ENCODE assay signal across 37 cellular contexts in the genomic region with DNA sequence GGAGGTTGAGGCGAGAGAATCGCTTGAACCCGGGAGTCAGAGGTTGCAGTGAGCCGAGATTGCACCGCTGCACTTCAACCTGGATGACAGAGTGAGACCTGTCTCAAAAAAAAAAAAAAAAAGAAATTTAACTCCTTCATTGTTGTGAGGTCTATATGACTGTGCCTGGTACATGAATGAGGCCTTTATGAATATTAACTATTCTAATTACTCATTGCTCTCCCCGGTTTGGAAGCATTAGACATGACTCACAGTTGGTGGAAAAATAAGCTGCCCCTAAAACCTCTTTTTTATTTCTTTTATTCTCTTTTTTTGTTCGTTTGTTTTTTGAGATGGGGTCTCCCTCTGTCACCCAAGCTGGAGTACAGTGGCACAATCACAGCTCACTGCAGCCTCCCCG. TPM values are rescaled to one million over a fixed set of nuclear protein-coding genes. Genes with fewer than 3 reads are reported as not detected.
"Had no signal": no experiment of that assay in that cellular context is flagged by ENCODE, and none has a peak within 500 bp of the region (broad histone marks: within the 10 kb centered on the region; RNA-seq: fewer than 3 reads in every experiment).

No MANE protein-coding gene starts in this region.

- H3K4me3 ChIP-seq: ascending aorta, PC-9 had no signal

- H3K36me3 Mint-ChIP-seq: activated CD4-positive, alpha-beta memory T cell treated with anti-CD3 and anti-CD28 coated beads for 36 hours; activated naive CD4-positive, alpha-beta T cell treated with anti-CD3 and anti-CD28 coated beads, Interleukin-2, amount 10 ng/mL, durations not matched to agents 7 days and 5 days; activated naive CD8-positive, alpha-beta T cell treated with anti-CD3 and anti-CD28 coated beads, Interleukin-2, amount 10 ng/mL, durations not matched to agents 7 days and 5 days had no signal

- H3K27ac ChIP-seq: ascending aorta, KMS-11, PC-9, RWPE1, VCaP had no signal

- H3K4me1 Mint-ChIP-seq: activated B cell treated with CpG ODN at 0.5 μM for 24 hours had no signal

- DNase-seq: activated B cell treated with CpG ODN at 0.5 μM for 24 hours; activated CD4-positive, alpha-beta memory T cell treated with anti-CD3 and anti-CD28 coated beads for 36 hours; activated CD4-positive, alpha-beta T cell treated with anti-CD3 and anti-CD28 coated beads, Interleukin-2, amount 50 U/mL, for 1 hour; activated CD8-positive, alpha-beta memory T cell treated with anti-CD3 and anti-CD28 coated beads, Interleukin-2, amount 50 U/mL, for 4 hours; activated effector memory CD4-positive, alpha-beta T cell treated with Interleukin-2 at 50 U/mL for 16 hours; activated naive CD4-positive, alpha-beta T cell treated with anti-CD3 and anti-CD28 coated beads, Interleukin-2, amount 10 ng/mL, durations not matched to agents 7 days and 5 days; activated naive CD8-positive, alpha-beta T cell treated with anti-CD3 and anti-CD28 coated beads, Interleukin-2, amount 10 ng/mL, durations not matched to agents 7 days and 5 days; activated T-cell treated with anti-CD3 and anti-CD28 coated beads for 4 hours; activated T-cell treated with anti-CD3 and anti-CD28 coated beads, Interleukin-2, amount 50 U/mL, for 4 hours; amygdala; caudate nucleus; cerebellar nuclear complex; MM.1S; MV-4-11; NCI-H1092 treated with DMSO at 0.1 percent for 48 hours; NCI-H1417; NCI-H146; NCI-H187; NCI-H2029 treated with DMSO at 0.1 percent for 48 hours; NCI-H2107; NCI-H2171; NCI-H510A; NCI-H526; NCI-H748 treated with DMSO at 0.1 percent for 48 hours; NK-92 treated with Interleukin-12 subunit alpha and Interleukin-12 subunit beta, amount 100 ng/mL, for 24 hours; PC-9; SW 1271; T-helper 1 cell; T-helper 2 cell; T-helper 9 cell had no signal

- H3K9me3 Mint-ChIP-seq: activated B cell treated with CpG ODN at 0.5 μM for 24 hours; activated CD4-positive, alpha-beta memory T cell treated with anti-CD3 and anti-CD28 coated beads for 36 hours; activated naive CD4-positive, alpha-beta T cell treated with anti-CD3 and anti-CD28 coated beads, Interleukin-2, amount 10 ng/mL, durations not matched to agents 7 days and 5 days; activated naive CD8-positive, alpha-beta T cell treated with anti-CD3 and anti-CD28 coated beads, Interleukin-2, amount 10 ng/mL, durations not matched to agents 7 days and 5 days; activated T-cell treated with anti-CD3 and anti-CD28 coated beads, Interleukin-2, amount 50 U/mL, for 4 hours; activated T-helper 1 cell treated with anti-CD3 and anti-CD28 coated beads, Interleukin-12 subunit alpha, Interleukin-12 subunit beta, Interleukin-2, Interleukin-4 antibody, amounts not matched to agents 30 ng/mL and 10 ng/mL and 1 ng/mL, durations not matched to agents 14 hours and 24 hours and 36 hours had no signal

- H3K4me3 Mint-ChIP-seq: activated B cell treated with CpG ODN at 0.5 μM for 24 hours; activated CD4-positive, alpha-beta memory T cell treated with anti-CD3 and anti-CD28 coated beads for 36 hours; activated naive CD4-positive, alpha-beta T cell treated with anti-CD3 and anti-CD28 coated beads, Interleukin-2, amount 10 ng/mL, durations not matched to agents 7 days and 5 days; activated naive CD8-positive, alpha-beta T cell treated with anti-CD3 and anti-CD28 coated beads, Interleukin-2, amount 10 ng/mL, durations not matched to agents 7 days and 5 days; activated T-cell treated with anti-CD3 and anti-CD28 coated beads, Interleukin-2, amount 50 U/mL, for 4 hours; activated T-helper 1 cell treated with anti-CD3 and anti-CD28 coated beads, Interleukin-12 subunit alpha, Interleukin-12 subunit beta, Interleukin-2, Interleukin-4 antibody, amounts not matched to agents 30 ng/mL and 10 ng/mL and 1 ng/mL, durations not matched to agents 14 hours and 24 hours and 36 hours had no signal

- ATAC-seq: Right ventricle myocardium inferior had no signal

- H3K27ac Mint-ChIP-seq: activated B cell treated with CpG ODN at 0.5 μM for 24 hours; activated CD4-positive, alpha-beta memory T cell treated with anti-CD3 and anti-CD28 coated beads for 36 hours; activated naive CD8-positive, alpha-beta T cell treated with anti-CD3 and anti-CD28 coated beads, Interleukin-2, amount 10 ng/mL, durations not matched to agents 7 days and 5 days; activated T-helper 1 cell treated with anti-CD3 and anti-CD28 coated beads, Interleukin-12 subunit alpha, Interleukin-12 subunit beta, Interleukin-2, Interleukin-4 antibody, amounts not matched to agents 30 ng/mL and 10 ng/mL and 1 ng/mL, durations not matched to agents 14 hours and 24 hours and 36 hours had no signal

RNA-seq across cellular contexts. Expression of gene NPPB, which starts 3.3 kb away (rescaled TPM):
- total RNA-seq: activated B cell treated with CpG ODN at 0.5 μM for 24 hours; activated CD4-positive, alpha-beta memory T cell treated with anti-CD3 and anti-CD28 coated beads for 36 hours; activated naive CD8-positive, alpha-beta T cell treated with anti-CD3 and anti-CD28 coated beads, Interleukin-2, amount 10 ng/mL, durations not matched to agents 7 days and 5 days; activated T-cell treated with anti-CD3 and anti-CD28 coated beads, Interleukin-2, amount 50 U/mL, for 4 hours; activated T-helper 1 cell treated with anti-CD3 and anti-CD28 coated beads, Interleukin-12 subunit alpha, Interleukin-12 subunit beta, Interleukin-2, Interleukin-4 antibody, amounts not matched to agents 30 ng/mL and 10 ng/mL and 1 ng/mL, durations not matched to agents 14 hours and 24 hours and 36 hours; ascending aorta; LHCN-M2; PC-9 had no signal

RNA-seq across cellular contexts. Expression of gene NPPA, which starts 7.8 kb away (rescaled TPM):
- total RNA-seq: activated B cell treated with CpG ODN at 0.5 μM for 24 hours; activated CD4-positive, alpha-beta memory T cell treated with anti-CD3 and anti-CD28 coated beads for 36 hours; activated naive CD8-positive, alpha-beta T cell treated with anti-CD3 and anti-CD28 coated beads, Interleukin-2, amount 10 ng/mL, durations not matched to agents 7 days and 5 days; activated T-cell treated with anti-CD3 and anti-CD28 coated beads, Interleukin-2, amount 50 U/mL, for 4 hours; activated T-helper 1 cell treated with anti-CD3 and anti-CD28 coated beads, Interleukin-12 subunit alpha, Interleukin-12 subunit beta, Interleukin-2, Interleukin-4 antibody, amounts not matched to agents 30 ng/mL and 10 ng/mL and 1 ng/mL, durations not matched to agents 14 hours and 24 hours and 36 hours; ascending aorta; LHCN-M2; PC-9 had no signal
